Comparison of ENCODE assay signal across 19 cellular contexts in genomic region chr17:82346342-82347300, GRCh38. TPM values are rescaled to one million over a fixed set of nuclear protein-coding genes. Genes with fewer than 3 reads are reported as not detected.
DNase-seq lines count a peak whose midpoint lies in the region; ATAC-seq and TF ChIP-seq lines count a peak whose summit lies in the region.
"Had no signal": no experiment of that assay in that cellular context is flagged by ENCODE, and none has a peak within 500 bp of the region (broad histone marks: within the 10 kb centered on the region; RNA-seq: fewer than 3 reads in every experiment).

No MANE protein-coding gene starts in this region.

- H3K4me1 Mint-ChIP-seq in activated CD4-positive, alpha-beta T cell treated with anti-CD3 and anti-CD28 coated beads for 36 hours = peaks cover 6% of the 10 kb centered on the region
- H3K4me1 Mint-ChIP-seq: stimulated activated effector memory CD8-positive, alpha-beta T cell treated with anti-CD3 and anti-CD28 coated beads, Interleukin-12 subunit alpha, Interleukin-12 subunit beta, amount 100 ng/mL, for 72 hours had no signal

- peaks cover 0 to 7% of the 10 kb centered on the region in 2 experiments for H3K4me1 ChIP-seq in neutrophil (ENCODE audit: control insufficient read depth in 1 of 2, insufficient read depth in 1 of 2, low read depth in 1 of 2, low read length in 1 of 2)
- H3K4me1 ChIP-seq in SK-N-SH (ENCODE audit: control insufficient read depth in 1 of 2, insufficient read depth in 2 of 2, low read depth in 1 of 2, low read length in 1 of 2) = peaks cover 0 to 3% of the 10 kb centered on the region in 2 experiments; a peak in 1 of 4 replicates
- H3K4me1 ChIP-seq: upper lobe of right lung had no signal

- H3K9me3 ChIP-seq in neutrophil = no peaks in the 10 kb centered on the region
- no peaks in the 10 kb centered on the region for H3K9me3 ChIP-seq in SK-N-SH
- H3K9me3 ChIP-seq: upper lobe of right lung had no signal

- H3K4me3 ChIP-seq in neutrophil (ENCODE audit: low read depth in 1 of 2, low read length in 1 of 2) (no peak overlapping the region), SK-N-SH (ENCODE audit: low read depth in 2 of 2, low read length in 1 of 2) (no peak overlapping the region)
- H3K4me3 ChIP-seq: smooth muscle cell, upper lobe of right lung had no signal

- H3F3A ChIP-seq in SK-N-SH (replicated peaks; ENCODE audit: insufficient read depth) = no peaks in the 10 kb centered on the region

- peaks cover 7% of the 10 kb centered on the region for H3K27me3 Mint-ChIP-seq in activated CD4-positive, alpha-beta T cell treated with anti-CD3 and anti-CD28 coated beads for 36 hours

- no peaks in the 10 kb centered on the region for H3K9me3 Mint-ChIP-seq in activated CD4-positive, alpha-beta T cell treated with anti-CD3 and anti-CD28 coated beads for 36 hours (ENCODE audit: low read depth)
- H3K9me3 Mint-ChIP-seq: activated CD8-positive, alpha-beta T cell treated with anti-CD3 and anti-CD28 coated beads for 36 hours; activated naive CD8-positive, alpha-beta T cell treated with anti-CD3 and anti-CD28 coated beads, Interleukin-2, amount 50 U/mL, for 24 hours; activated T-cell treated with anti-CD3 and anti-CD28 coated beads, Interleukin-2, amount 50 U/mL, for 72 hours; CD8-positive, alpha-beta T cell; stimulated activated effector memory CD8-positive, alpha-beta T cell treated with anti-CD3 and anti-CD28 coated beads, Interleukin-12 subunit alpha, Interleukin-12 subunit beta, amount 100 ng/mL, for 72 hours had no signal

- H3K4me2 ChIP-seq in SK-N-SH = no peak overlapping the region
- H3K4me2 ChIP-seq: smooth muscle cell had no signal

- DNase-seq in activated CD4-positive, alpha-beta T cell treated with anti-CD3 and anti-CD28 coated beads for 36 hours = peak; percentile 13
- no peak for DNase-seq in activated CD4-positive, alpha-beta T cell treated with anti-CD3 and anti-CD28 coated beads for 4 hours
- DNase-seq in UCSD-AML1 (lab: John Stamatoyannopoulos, UW; ENCODE audit: unreplicated experiment) = peak; percentile 28
- no peak for DNase-seq in SK-N-SH
- DNase-seq: activated CD8-positive, alpha-beta T cell treated with anti-CD3 and anti-CD28 coated beads for 36 hours; activated naive CD8-positive, alpha-beta T cell treated with anti-CD3 and anti-CD28 coated beads, Interleukin-2, amount 50 U/mL, for 24 hours; activated T-cell treated with anti-CD3 and anti-CD28 coated beads, Interleukin-2, amount 50 U/mL, for 72 hours; CD8-positive, alpha-beta T cell; EL; endodermal cell; hypothalamus; NCI-H187; NCI-H510A; upper lobe of right lung had no signal

- H3K36me3 Mint-ChIP-seq in activated CD4-positive, alpha-beta T cell treated with anti-CD3 and anti-CD28 coated beads for 36 hours (ENCODE audit: low read depth) = no peaks in the 10 kb centered on the region
- H3K36me3 Mint-ChIP-seq: CD8-positive, alpha-beta T cell; stimulated activated effector memory CD8-positive, alpha-beta T cell treated with anti-CD3 and anti-CD28 coated beads, Interleukin-12 subunit alpha, Interleukin-12 subunit beta, amount 100 ng/mL, for 72 hours had no signal

- H4K20me1 ChIP-seq in SK-N-SH (ENCODE audit: insufficient read depth) = no peaks in the 10 kb centered on the region

- no peak overlapping the region for H3K4me3 Mint-ChIP-seq in activated CD4-positive, alpha-beta T cell treated with anti-CD3 and anti-CD28 coated beads for 36 hours
- H3K4me3 Mint-ChIP-seq: activated CD8-positive, alpha-beta T cell treated with anti-CD3 and anti-CD28 coated beads for 36 hours; activated naive CD8-positive, alpha-beta T cell treated with anti-CD3 and anti-CD28 coated beads, Interleukin-2, amount 50 U/mL, for 24 hours; activated T-cell treated with anti-CD3 and anti-CD28 coated beads, Interleukin-2, amount 50 U/mL, for 72 hours; CD8-positive, alpha-beta T cell; endodermal cell; stimulated activated effector memory CD8-positive, alpha-beta T cell treated with anti-CD3 and anti-CD28 coated beads, Interleukin-12 subunit alpha, Interleukin-12 subunit beta, amount 100 ng/mL, for 72 hours had no signal

- ATAC-seq in activated CD4-positive, alpha-beta T cell treated with anti-CD3 and anti-CD28 coated beads for 36 hours = no peak
- ATAC-seq in HG02973 (IDR thresholded peaks at IDR 0.05; ENCODE audit: unreplicated experiment) = no peak
- ATAC-seq: activated CD8-positive, alpha-beta T cell treated with anti-CD3 and anti-CD28 coated beads for 36 hours; activated naive CD8-positive, alpha-beta T cell treated with anti-CD3 and anti-CD28 coated beads, Interleukin-2, amount 50 U/mL, for 24 hours; activated T-cell treated with anti-CD3 and anti-CD28 coated beads, Interleukin-2, amount 50 U/mL, for 72 hours; CD8-positive, alpha-beta T cell; stimulated activated effector memory CD8-positive, alpha-beta T cell treated with anti-CD3 and anti-CD28 coated beads, Interleukin-12 subunit alpha, Interleukin-12 subunit beta, amount 100 ng/mL, for 72 hours; upper lobe of right lung had no signal

- no peak for TF ChIP-seq EP300 in SK-N-SH (IDR thresholded peaks at IDR 0.05; ENCODE audit: borderline replicate concordance in 1 of 2, low read depth in 1 of 2, low read length in 1 of 2)

- H3K27ac ChIP-seq in neutrophil (peak overlapping the region; percentile 14), SK-N-SH (ENCODE audit: low read depth in 2 of 2, low read length in 1 of 2) (no peak overlapping the region)
- H3K27ac ChIP-seq: upper lobe of right lung had no signal

- peaks cover 36% of the 10 kb centered on the region for H3K27me3 ChIP-seq in neutrophil
- H3K27me3 ChIP-seq in SK-N-SH (ENCODE audit: insufficient read depth) = no peaks in the 10 kb centered on the region; the same call in 1 of the 2 replicates

- no peaks in the 10 kb centered on the region for H3K79me2 ChIP-seq in SK-N-SH (ENCODE audit: insufficient read depth)

- CTCF ChIA-PET in activated CD4-positive, alpha-beta T cell treated with anti-CD3 and anti-CD28 coated beads for 36 hours (lab: Charles Lee) = interaction anchor here (0.6 to 1.4 kb wide), 3 partner anchors 13 to 89 kb away, joined by 3 to 5 read pairs (median 3); partner anchors contain the start of gene SECTM1
- CTCF ChIA-PET in SK-N-SH (lab: Yijun Ruan, JAX) = interaction anchor here (0.7 to 1.6 kb wide), 5 partner anchors 12 to 72 kb away, joined by 3 read pairs; no protein-coding TSS in a partner anchor

- no peak for TF ChIP-seq RAD21 in SK-N-SH (IDR thresholded peaks at IDR 0.05; ENCODE audit: low read length)

- H3K36me3 ChIP-seq in neutrophil (no peaks in the 10 kb centered on the region), SK-N-SH (replicated peaks in 1 of 2; ENCODE audit: control insufficient read depth in 1 of 2, insufficient read depth in 2 of 2, low read length in 1 of 2) (no peaks in the 10 kb centered on the region)
- H3K36me3 ChIP-seq: upper lobe of right lung had no signal

- peak overlapping the region; percentile 80 for H3K27ac Mint-ChIP-seq in activated CD4-positive, alpha-beta T cell treated with anti-CD3 and anti-CD28 coated beads for 36 hours
- H3K27ac Mint-ChIP-seq: activated CD8-positive, alpha-beta T cell treated with anti-CD3 and anti-CD28 coated beads for 36 hours; activated naive CD8-positive, alpha-beta T cell treated with anti-CD3 and anti-CD28 coated beads, Interleukin-2, amount 50 U/mL, for 24 hours; activated T-cell treated with anti-CD3 and anti-CD28 coated beads, Interleukin-2, amount 50 U/mL, for 72 hours; CD8-positive, alpha-beta T cell; endodermal cell; stimulated activated effector memory CD8-positive, alpha-beta T cell treated with anti-CD3 and anti-CD28 coated beads, Interleukin-12 subunit alpha, Interleukin-12 subunit beta, amount 100 ng/mL, for 72 hours had no signal

- H3K9ac ChIP-seq in SK-N-SH = no peak overlapping the region

- intact Hi-C loops in activated CD4-positive, alpha-beta T cell treated with anti-CD3 and anti-CD28 coated beads for 36 hours (cut with DNase I, micrococcal nuclease) = no loop called here

- WGBS in SK-N-SH (ENCODE audit: low lambda C conversion rate) = 82% methylated on average over 26 of the region's 28 CpGs

- no peaks in the 10 kb centered on the region for H3K9me2 ChIP-seq in SK-N-SH

- no peak overlapping the region for H2AFZ ChIP-seq in SK-N-SH (ENCODE audit: low read depth)

- POLR2A ChIA-PET in activated CD4-positive, alpha-beta T cell treated with anti-CD3 and anti-CD28 coated beads for 36 hours (lab: Charles Lee) = interaction anchor here (1.4 kb wide), 1 partner anchor 10 kb away, joined by 3 read pairs; no protein-coding TSS in a partner anchor
- POLR2A ChIA-PET in SK-N-SH (lab: Yijun Ruan, JAX) = no interaction called here

- TF ChIP-seq CTCF in neutrophil (IDR thresholded peaks at IDR 0.05) = no peak
- no peak for TF ChIP-seq CTCF in SK-N-SH (IDR thresholded peaks at IDR 0.05)

TF ChIP-seq in SK-N-SH, 30 proteins besides CTCF, POLR2A, EP300 and RAD21 (continues in another document):
- no peak for TF ChIP-seq YY1 (IDR thresholded peaks at IDR 0.05; ENCODE audit: low read depth)
- no peak for TF ChIP-seq TEAD4 (IDR thresholded peaks at IDR 0.05; ENCODE audit: borderline replicate concordance, insufficient read depth)
- TF ChIP-seq NFIC (IDR thresholded peaks at IDR 0.05; ENCODE audit: borderline replicate concordance) = no peak

RNA-seq across cellular contexts. Expression of gene TEX19, which starts 12.4 kb away (rescaled TPM):
- not detected for total RNA-seq in activated CD4-positive, alpha-beta T cell treated with anti-CD3 and anti-CD28 coated beads for 36 hours
- polyA plus RNA-seq in SK-N-SH (2012; rRNA removed) = 0.10 and 0.11 TPM in 2 replicates
- polyA plus RNA-seq in SK-N-SH (2012; cell fraction: cytosol; rRNA removed) = 0.08 and 0.12 TPM in 2 replicates
- polyA plus RNA-seq in SK-N-SH (2012; cell fraction: nucleus; rRNA removed) = 0.08 and 0.11 TPM in 2 replicates
- total RNA-seq: A172; activated CD8-positive, alpha-beta T cell treated with anti-CD3 and anti-CD28 coated beads for 36 hours; CD8-positive, alpha-beta T cell; smooth muscle cell; upper lobe of right lung had no signal
- polyA plus RNA-seq: smooth muscle cell had no signal

RNA-seq across cellular contexts. Expression of gene SECTM1, which starts 13.1 kb away (rescaled TPM):
- 10 to 100 TPM in 1 of 2 experiments, 1 to 10 TPM in 1; 9.0 to 10.9 TPM for total RNA-seq in activated CD4-positive, alpha-beta T cell treated with anti-CD3 and anti-CD28 coated beads for 36 hours
- 2.1 and 3.8 TPM in 2 replicates for polyA plus RNA-seq in SK-N-SH (2012; rRNA removed)
- polyA plus RNA-seq in SK-N-SH (2012; cell fraction: cytosol; rRNA removed) = 0.82 and 1.6 TPM in 2 replicates
- polyA plus RNA-seq in SK-N-SH (2012; cell fraction: nucleus; rRNA removed) = 1.3 and 1.4 TPM in 2 replicates
- total RNA-seq: endodermal cell, smooth muscle cell had no signal

RNA-seq across cellular contexts. Expression of gene UTS2R, which starts 24.9 kb away (rescaled TPM):
- not detected for total RNA-seq in activated CD4-positive, alpha-beta T cell treated with anti-CD3 and anti-CD28 coated beads for 36 hours
- not detected in 2 replicates for polyA plus RNA-seq in SK-N-SH (2012; rRNA removed)
- not detected in 2 replicates for polyA plus RNA-seq in SK-N-SH (2012; cell fraction: cytosol; rRNA removed)
- not detected in 2 replicates for polyA plus RNA-seq in SK-N-SH (2012; cell fraction: nucleus; rRNA removed)
- total RNA-seq: A172; activated CD8-positive, alpha-beta T cell treated with anti-CD3 and anti-CD28 coated beads for 36 hours; CD8-positive, alpha-beta T cell; smooth muscle cell; upper lobe of right lung had no signal
- polyA plus RNA-seq: smooth muscle cell had no signal

RNA-seq across cellular contexts. Expression of gene CD7, which starts 29.2 kb away (rescaled TPM):
- total RNA-seq in activated CD4-positive, alpha-beta T cell treated with anti-CD3 and anti-CD28 coated beads for 36 hours = 100 to 1,000 TPM; 614 to 725 TPM
- 0.07 TPM in 1 of 2 replicates, not detected in the other for polyA plus RNA-seq in SK-N-SH (2012; rRNA removed)
- 0.16 TPM in 1 of 2 replicates, not detected in the other for polyA plus RNA-seq in SK-N-SH (2012; cell fraction: cytosol; rRNA removed)
- polyA plus RNA-seq in SK-N-SH (2012; cell fraction: nucleus; rRNA removed) = not detected in 2 replicates
- total RNA-seq: A172, smooth muscle cell had no signal

Comparison
In these comparisons a context has a peak if more than half of its experiments do, and no peak if none do; other contexts are left out.
1. DNase-seq: peak in activated CD4-positive, alpha-beta T cell treated with anti-CD3 and anti-CD28 coated beads for 36 hours (single experiment) and UCSD-AML1 (single experiment); none in activated CD4-positive, alpha-beta T cell treated with anti-CD3 and anti-CD28 coated beads for 4 hours (0 of 2) and SK-N-SH (single experiment).